Comparison of ENCODE assay signal across 1 cellular context in genomic region chr1:68058053-68058452, GRCh38. TPM values are rescaled to one million over a fixed set of nuclear protein-coding genes. Genes with fewer than 3 reads are reported as not detected.
"Had no signal": no experiment of that assay in that cellular context is flagged by ENCODE, and none has a peak within 500 bp of the region (broad histone marks: within the 10 kb centered on the region; RNA-seq: fewer than 3 reads in every experiment).

No MANE protein-coding gene starts in this region.

RNA-seq across cellular contexts. Expression of gene DIRAS3, which starts 7.6 kb away (rescaled TPM):
- total RNA-seq: activated naive CD4-positive, alpha-beta T cell treated with anti-CD3 and anti-CD28 coated beads, Interleukin-2, amount 50 U/mL, for 72 hours had no signal
